In genomic region chr22:22810018-22810427, GRCh38 we compare ENCODE assay signal across 1 cellular context.
TF ChIP-seq lines count a peak whose summit lies in the region.

No MANE protein-coding gene starts in this region.

TF ChIP-seq in HCT116, 20 proteins besides CTCF, POLR2A, EP300 and RAD21 (continued from another document):
- no peak for TF ChIP-seq TCF7L2 (IDR thresholded peaks at IDR 0.05; ENCODE audit: borderline replicate concordance, extremely low read depth, insufficient read depth, insufficient read length)
- no peak for TF ChIP-seq ZFX (IDR thresholded peaks at IDR 0.05)
